ENCODE assay signal across 2 cellular contexts in genomic region chr3:38533285-38533994, GRCh38.
TF ChIP-seq lines count a peak whose summit lies in the region.

No MANE protein-coding gene starts in this region.

TF ChIP-seq in SK-N-SH, 30 proteins besides CTCF, POLR2A, EP300 and RAD21 (continued from another document):
- TF ChIP-seq ZBTB33 (IDR thresholded peaks at IDR 0.05; ENCODE audit: borderline replicate concordance, low read depth) (no peak), GABPA (IDR thresholded peaks at IDR 0.05; ENCODE audit: low read depth) (no peak), MEF2A (IDR thresholded peaks at IDR 0.05; ENCODE audit: borderline replicate concordance, low read depth) (no peak), TEAD4 (IDR thresholded peaks at IDR 0.05; ENCODE audit: borderline replicate concordance, insufficient read depth) (no peak), JUND (IDR thresholded peaks at IDR 0.05) (no peak), SMC3 (IDR thresholded peaks at IDR 0.05; ENCODE audit: low read depth, low read length) (no peak), GATA2 (CRISPR knock-in tag; IDR thresholded peaks at IDR 0.05) (no peak), MXI1 (IDR thresholded peaks at IDR 0.05; ENCODE audit: low read depth, low read length) (no peak), RXRA (IDR thresholded peaks at IDR 0.05; ENCODE audit: borderline replicate concordance, low read depth) (no peak), POLR2AphosphoS5 (IDR thresholded peaks at IDR 0.05; ENCODE audit: low read depth, low read length) (no peak), FOXJ3 (CRISPR knock-in tag; IDR thresholded peaks at IDR 0.05) (no peak), TAF1 (IDR thresholded peaks at IDR 0.05; ENCODE audit: borderline replicate concordance, low read depth, low read length) (no peak), USF2 (IDR thresholded peaks at IDR 0.05; ENCODE audit: borderline replicate concordance, low read depth, low read length) (no peak), REST (IDR thresholded peaks at IDR 0.05; ENCODE audit: low read depth, low read length) (no peak), IRF3 (IDR thresholded peaks at IDR 0.05; ENCODE audit: low read depth, low read length) (no peak)
TF ChIP-seq in SK-N-SH: peak in this region for 0.

TF ChIP-seq in SK-N-SH treated with all-trans-retinoic acid at 6 μM for 48 hours, 23 proteins besides CTCF, POLR2A, EP300 and RAD21 (continued from another document):
- no peak for TF ChIP-seq TSHZ2 (CRISPR knock-in tag; IDR thresholded peaks at IDR 0.05)
- TF ChIP-seq PPARA (CRISPR knock-in tag; IDR thresholded peaks at IDR 0.05; ENCODE audit: borderline replicate concordance): no peak
- no peak for TF ChIP-seq ISL1 (CRISPR knock-in tag; IDR thresholded peaks at IDR 0.05)
- TF ChIP-seq CREB5 (CRISPR knock-in tag; IDR thresholded peaks at IDR 0.05; ENCODE audit: low read depth): no peak
- TF ChIP-seq SNAI2 (CRISPR knock-in tag; IDR thresholded peaks at IDR 0.05): no peak
- no peak for TF ChIP-seq BACH2 (CRISPR knock-in tag; IDR thresholded peaks at IDR 0.05; ENCODE audit: borderline replicate concordance)
- TF ChIP-seq POU6F1 (CRISPR knock-in tag; IDR thresholded peaks at IDR 0.05; ENCODE audit: borderline replicate concordance, low read depth): no peak
- no peak for TF ChIP-seq PATZ1 (CRISPR knock-in tag; IDR thresholded peaks at IDR 0.05; ENCODE audit: borderline replicate concordance)
- TF ChIP-seq ZNF70 (CRISPR knock-in tag; IDR thresholded peaks at IDR 0.05): no peak
